8 cellular contexts compared by ENCODE assay signal in the genomic region with DNA sequence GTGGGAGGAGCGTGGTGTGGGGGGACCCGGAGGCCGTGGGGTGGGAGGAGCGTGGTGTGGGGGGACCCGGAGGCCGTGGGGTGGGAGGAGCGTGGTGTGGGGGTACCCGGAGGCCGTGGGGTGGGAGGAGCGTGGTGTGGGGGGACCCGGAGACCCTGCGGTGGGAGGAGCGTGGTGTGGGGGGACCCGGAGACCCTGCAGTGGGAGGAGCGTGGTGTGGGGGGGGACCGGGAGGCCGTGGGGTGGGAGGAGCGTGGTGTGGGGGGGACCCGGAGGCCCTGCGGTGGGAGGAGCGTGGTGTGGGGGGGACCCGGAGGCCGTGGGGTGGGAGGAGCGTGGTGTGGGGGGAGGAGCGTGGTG.
DNase-seq lines count a peak whose midpoint lies in the region; ATAC-seq and TF ChIP-seq lines count a peak whose summit lies in the region.
"Not testable (repeated sequence)": the region's sequence is repeated elsewhere in the genome, so short reads cannot be mapped to it uniquely, and the experiment has no call there.

No MANE protein-coding gene starts in this region.

- peak in 1 of 3 donors; percentile 12 for DNase-seq in CD4-positive, CD25-positive, alpha-beta regulatory T cell
- DNase-seq in WTC11 (ENCODE audit: low spot score) (peak; percentile 3), ecto neural progenitor cell (ENCODE audit: low spot score) (peak; percentile 50), heart left ventricle (peak in 3 of 5 donors; percentile 4 to 62 (median 20)), spleen (peak; percentile 84), tibial artery (peak; percentile 7 to 69)
- not testable (repeated sequence) for DNase-seq in memory B cell (ENCODE audit: low spot score in 2 of 2)

- not testable (repeated sequence) for H3K4me3 ChIP-seq in CD4-positive, CD25-positive, alpha-beta regulatory T cell (ENCODE audit: low read depth, low read length); heart left ventricle; spleen; tibial artery

- not testable (repeated sequence) for ATAC-seq in CD4-positive, CD25-positive, alpha-beta regulatory T cell (ENCODE audit: low read depth in 2 of 2); WTC11; activated T-helper 17 cell treated with anti-CD3 and anti-CD28 coated beads, Interleukin-2, amount 50 U/mL, for 72 hours (replicated peaks); heart left ventricle; memory B cell (ENCODE audit: low read depth)

- H3K4me1 ChIP-seq in CD4-positive, CD25-positive, alpha-beta regulatory T cell (ENCODE audit: control insufficient read depth, insufficient read depth, low read length, poor library complexity, severe bottlenecking), result peaks cover 25% of the 10 kb centered on the region
- H3K4me1 ChIP-seq in heart left ventricle (peaks cover 0 to 22% (median 9%) of the 10 kb centered on the region in 12 donors), spleen (peaks cover 16 to 30% (median 25%) of the 10 kb centered on the region in 6 donors)
- not testable (repeated sequence) for H3K4me1 ChIP-seq in tibial artery

- H3K27ac Mint-ChIP-seq in CD4-positive, CD25-positive, alpha-beta regulatory T cell; WTC11: not testable (repeated sequence)
- peak overlapping the region; percentile 68 for H3K27ac Mint-ChIP-seq in activated T-helper 17 cell treated with anti-CD3 and anti-CD28 coated beads, Interleukin-2, amount 50 U/mL, for 72 hours
- H3K27ac Mint-ChIP-seq in memory B cell, result peak overlapping the region; percentile 90

- not testable (repeated sequence) for H3K27me3 Mint-ChIP-seq in CD4-positive, CD25-positive, alpha-beta regulatory T cell; WTC11 (ENCODE audit: low read depth); activated T-helper 17 cell treated with anti-CD3 and anti-CD28 coated beads, Interleukin-2, amount 50 U/mL, for 72 hours; memory B cell

- intact Hi-C loops in heart left ventricle (cut with DNase I); spleen (cut with DNase I; ENCODE audit: low total_unique reads); tibial artery (cut with DNase I; ENCODE audit: low total_unique reads): not testable (repeated sequence)

- not testable (repeated sequence) for TF ChIP-seq CTCF in WTC11 (IDR thresholded peaks at IDR 0.05); heart left ventricle (IDR thresholded peaks at IDR 0.05); spleen (IDR thresholded peaks at IDR 0.05 in 8 of 11, conservative IDR thresholded peaks at IDR 0.05 in 3 of 11); tibial artery (IDR thresholded peaks at IDR 0.05)

- CTCF ChIA-PET in WTC11 (lab: Charles Lee), result not testable (repeated sequence)

- H3K27me3 ChIP-seq in CD4-positive, CD25-positive, alpha-beta regulatory T cell (ENCODE audit: control insufficient read depth, insufficient read depth, low read length); heart left ventricle; tibial artery: not testable (repeated sequence)
- peaks cover 0 to 12% (median 0%) of the 10 kb centered on the region in 7 donors for H3K27me3 ChIP-seq in spleen (replicated peaks in 1 of 7)

- POLR2A ChIA-PET in WTC11 (lab: Charles Lee), result not testable (repeated sequence)

- H3K9me3 ChIP-seq in CD4-positive, CD25-positive, alpha-beta regulatory T cell (ENCODE audit: control insufficient read depth in 2 of 2, low read length in 2 of 2); heart left ventricle; spleen; tibial artery: not testable (repeated sequence)

- peak overlapping the region in 1 of 4 donors; percentile 90 for H3K4me3 Mint-ChIP-seq in CD4-positive, CD25-positive, alpha-beta regulatory T cell
- H3K4me3 Mint-ChIP-seq in WTC11, memory B cell: not testable (repeated sequence)
- peak overlapping the region; percentile 33 for H3K4me3 Mint-ChIP-seq in activated T-helper 17 cell treated with anti-CD3 and anti-CD28 coated beads, Interleukin-2, amount 50 U/mL, for 72 hours

- H3K36me3 ChIP-seq in CD4-positive, CD25-positive, alpha-beta regulatory T cell (ENCODE audit: control insufficient read depth, insufficient read depth, low read length); heart left ventricle; spleen; tibial artery: not testable (repeated sequence)

- H3K4me1 Mint-ChIP-seq in CD4-positive, CD25-positive, alpha-beta regulatory T cell, result peaks cover 8 to 34% (median 18%) of the 10 kb centered on the region in 4 donors
- not testable (repeated sequence) for H3K4me1 Mint-ChIP-seq in WTC11
- H3K4me1 Mint-ChIP-seq in activated T-helper 17 cell treated with anti-CD3 and anti-CD28 coated beads, Interleukin-2, amount 50 U/mL, for 72 hours, result peaks cover 22% of the 10 kb centered on the region
- H3K4me1 Mint-ChIP-seq in memory B cell, result peaks cover 23% of the 10 kb centered on the region

- 92 to 100% (median 94%) methylated on average over 7 to 21 of the region's 25 CpGs for WGBS in heart left ventricle, 4 donors
- WGBS in spleen, 5 donors, result 79 to 88% (median 87%) methylated on average over 9 to 23 of the region's 25 CpGs; no CpG with 5 or more reads in 1 of the 5 donors

- peak overlapping the region; percentile 51 for H3K27ac ChIP-seq in CD4-positive, CD25-positive, alpha-beta regulatory T cell (ENCODE audit: insufficient read depth, low read length, poor library complexity, severe bottlenecking)
- H3K27ac ChIP-seq in heart left ventricle, spleen, tibial artery: not testable (repeated sequence)

- not testable (repeated sequence) for H3K9me3 Mint-ChIP-seq in CD4-positive, CD25-positive, alpha-beta regulatory T cell; WTC11; activated T-helper 17 cell treated with anti-CD3 and anti-CD28 coated beads, Interleukin-2, amount 50 U/mL, for 72 hours; memory B cell

- not testable (repeated sequence) for H3K36me3 Mint-ChIP-seq in CD4-positive, CD25-positive, alpha-beta regulatory T cell; WTC11; memory B cell
- peaks cover 15% of the 10 kb centered on the region for H3K36me3 Mint-ChIP-seq in activated T-helper 17 cell treated with anti-CD3 and anti-CD28 coated beads, Interleukin-2, amount 50 U/mL, for 72 hours (ENCODE audit: low read depth)

- not testable (repeated sequence) for TF ChIP-seq POLR2A in heart left ventricle (IDR thresholded peaks at IDR 0.05); spleen (IDR thresholded peaks at IDR 0.05)
